Comparison of ENCODE assay signal across 28 cellular contexts in the genomic region with DNA sequence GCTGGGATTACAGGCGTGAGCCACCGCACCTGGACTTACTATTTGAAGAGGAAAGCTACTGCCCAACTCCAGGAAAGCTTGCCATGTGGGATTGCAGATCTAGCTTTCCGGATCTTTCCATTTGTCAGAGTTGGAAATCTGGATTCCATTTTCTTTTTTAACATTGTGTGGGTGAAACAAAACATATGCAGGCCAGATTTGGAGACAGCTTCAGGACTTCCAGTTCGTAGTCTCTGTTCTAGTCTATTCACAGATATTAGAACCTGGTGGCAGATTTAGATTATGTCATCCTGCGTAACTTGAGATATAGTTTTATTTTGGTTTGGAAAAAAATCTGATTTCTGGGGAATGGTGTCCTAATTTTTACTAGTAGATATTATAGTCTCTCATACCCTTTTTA.
DNase-seq lines count a peak whose midpoint lies in the region; ATAC-seq, FAIRE-seq and TF ChIP-seq lines count a peak whose summit lies in the region.
"Had no signal": no experiment of that assay in that cellular context is flagged by ENCODE, and none has a peak within 500 bp of the region (broad histone marks: within the 10 kb centered on the region; RNA-seq: fewer than 3 reads in every experiment).

No MANE protein-coding gene starts in this region.

- no TSS peak for BruUV-seq in Calu3 (replicated peaks; lab: Mats Ljungman, UMichigan)

- DNase-seq in AG09309 (ENCODE audit: low read depth) (peak; percentile 1), D721Med (ENCODE audit: insufficient read length, low spot score) (no peak), dorsolateral prefrontal cortex (no peak), middle frontal gyrus (ENCODE audit: extremely low spot score, low spot score) (peak; percentile 49), Calu3 (no peak)
- no peak for DNase-seq in activated naive CD4-positive, alpha-beta T cell treated with anti-CD3 and anti-CD28 coated beads, Interleukin-2, amount 50 U/mL, for 72 hours (ENCODE audit: low spot score in 2 of 2)
- DNase-seq: 8988T; ACHN; AML-193; Caco-2; CD8-positive, alpha-beta T cell; DMS79 treated with DMSO at 0.1 percent for 48 hours; GF-D8; H9; HFFc6; KBM-7; NCI-H1105 treated with DMSO at 0.1 percent for 48 hours; NCI-H2029; NCI-H446 treated with DMSO at 0.1 percent for 48 hours; NCI-H526; NCI-H82; PC-9; SJCRH30 had no signal

- H3K27me3 ChIP-seq in dorsolateral prefrontal cortex = no peaks in the 10 kb centered on the region
- H3K27me3 ChIP-seq: SJCRH30 had no signal

- no peaks in the 10 kb centered on the region for H3K4me1 Mint-ChIP-seq in Calu3 (ENCODE audit: low read depth, unreplicated experiment)
- H3K4me1 Mint-ChIP-seq in stimulated activated memory B cell treated with anti-CD40 and anti-IgM and Interleukin-4, amounts not matched to agents 10 μg/mL and 1 μg/mL and 100 μg/mL, for 72 hours = no peaks in the 10 kb centered on the region
- H3K4me1 Mint-ChIP-seq: GM23338 had no signal

- CTCF ChIA-PET in Calu3 (lab: Charles Lee) = no interaction called here

- H3K9me3 Mint-ChIP-seq in activated naive CD4-positive, alpha-beta T cell treated with anti-CD3 and anti-CD28 coated beads, Interleukin-2, amount 50 U/mL, for 72 hours = no peaks in the 10 kb centered on the region
- H3K9me3 Mint-ChIP-seq in Calu3 (ENCODE audit: low read depth, unreplicated experiment) = peaks cover 2% of the 10 kb centered on the region
- no peaks in the 10 kb centered on the region for H3K9me3 Mint-ChIP-seq in stimulated activated memory B cell treated with anti-CD40 and anti-IgM and Interleukin-4, amounts not matched to agents 10 μg/mL and 1 μg/mL and 100 μg/mL, for 72 hours
- H3K9me3 Mint-ChIP-seq: CD8-positive, alpha-beta T cell; GM23338; HFFc6 had no signal

- no peaks in the 10 kb centered on the region for H3K27me3 Mint-ChIP-seq in Calu3 (ENCODE audit: unreplicated experiment)
- no peaks in the 10 kb centered on the region for H3K27me3 Mint-ChIP-seq in stimulated activated memory B cell treated with anti-CD40 and anti-IgM and Interleukin-4, amounts not matched to agents 10 μg/mL and 1 μg/mL and 100 μg/mL, for 72 hours

- FAIRE-seq in D721Med (lab: Jason Lieb, UNC) = peak; percentile 88

- H3K27ac ChIP-seq in dorsolateral prefrontal cortex = peak overlapping the region in 42 of 59 donors; percentile 16 to 85 (median 62)
- H3K27ac ChIP-seq: C4-2B, PC-9, SJCRH30 had no signal

- TF ChIP-seq CTCF in AG09309 (IDR thresholded peaks at IDR 0.05; ENCODE audit: control insufficient read depth, insufficient read depth, low read depth, low read length, missing control alignments) = no peak
- TF ChIP-seq CTCF in D721Med (IDR thresholded peaks at IDR 0.05; ENCODE audit: insufficient read depth, missing control alignments) = no peak
- no peak for TF ChIP-seq CTCF in dorsolateral prefrontal cortex (IDR thresholded peaks at IDR 0.05 in 54 of 56, conservative IDR thresholded peaks at IDR 0.05 in 2 of 56; ENCODE audit: low read depth in 1 of 56, partially characterized antibody in 56 of 56)
- TF ChIP-seq CTCF in Calu3 (IDR thresholded peaks at IDR 0.05; ENCODE audit: unreplicated experiment) = no peak

- H3K4me3 ChIP-seq in AG09309 (ENCODE audit: control insufficient read depth, low read depth, low read length) = no peak overlapping the region
- no peak overlapping the region for H3K4me3 ChIP-seq in dorsolateral prefrontal cortex
- H3K4me3 ChIP-seq: GM23338, PC-9, SJCRH30 had no signal

- no peak overlapping the region for H3K4me3 Mint-ChIP-seq in Calu3 (ENCODE audit: low read depth, unreplicated experiment)
- no peak overlapping the region for H3K4me3 Mint-ChIP-seq in stimulated activated memory B cell treated with anti-CD40 and anti-IgM and Interleukin-4, amounts not matched to agents 10 μg/mL and 1 μg/mL and 100 μg/mL, for 72 hours
- H3K4me3 Mint-ChIP-seq: CD8-positive, alpha-beta T cell; GM23338; H9; HFFc6 had no signal

- no peak for ATAC-seq in activated naive CD4-positive, alpha-beta T cell treated with anti-CD3 and anti-CD28 coated beads, Interleukin-2, amount 50 U/mL, for 72 hours
- ATAC-seq in stimulated activated memory B cell treated with anti-CD40 and anti-IgM and Interleukin-4, amounts not matched to agents 10 μg/mL and 1 μg/mL and 100 μg/mL, for 72 hours = no peak
- ATAC-seq: CD8-positive, alpha-beta T cell; GM23338; Right ventricle myocardium inferior; SK-N-SH treated with all-trans-retinoic acid at 6 μM for 48 hours had no signal

- no peak overlapping the region for H3K27ac Mint-ChIP-seq in activated naive CD4-positive, alpha-beta T cell treated with anti-CD3 and anti-CD28 coated beads, Interleukin-2, amount 50 U/mL, for 72 hours
- H3K27ac Mint-ChIP-seq in Calu3 (ENCODE audit: unreplicated experiment) = no peak overlapping the region
- no peak overlapping the region for H3K27ac Mint-ChIP-seq in stimulated activated memory B cell treated with anti-CD40 and anti-IgM and Interleukin-4, amounts not matched to agents 10 μg/mL and 1 μg/mL and 100 μg/mL, for 72 hours
- H3K27ac Mint-ChIP-seq: CD8-positive, alpha-beta T cell; GM23338; H9; HFFc6 had no signal

- peaks cover 6 to 12% of the 10 kb centered on the region in 2 donors for H3K36me3 Mint-ChIP-seq in activated naive CD4-positive, alpha-beta T cell treated with anti-CD3 and anti-CD28 coated beads, Interleukin-2, amount 50 U/mL, for 72 hours
- no peaks in the 10 kb centered on the region for H3K36me3 Mint-ChIP-seq in Calu3 (ENCODE audit: insufficient read depth, unreplicated experiment)
- peaks cover 71% of the 10 kb centered on the region for H3K36me3 Mint-ChIP-seq in stimulated activated memory B cell treated with anti-CD40 and anti-IgM and Interleukin-4, amounts not matched to agents 10 μg/mL and 1 μg/mL and 100 μg/mL, for 72 hours

- intact Hi-C loops in dorsolateral prefrontal cortex (cut with DNase I) = no loop called here
- intact Hi-C loops in Calu3 (cut with micrococcal nuclease; ENCODE audit: unreplicated experiment) = no loop called here

Comparison
In these comparisons a context has a peak if more than half of its experiments do, and no peak if none do; other contexts are left out.
1. DNase-seq: peak in AG09309 (single experiment) and middle frontal gyrus (single experiment); none in D721Med (single experiment), dorsolateral prefrontal cortex (0 of 10), activated naive CD4-positive, alpha-beta T cell treated with anti-CD3 and anti-CD28 coated beads, Interleukin-2, amount 50 U/mL, for 72 hours (0 of 2) and Calu3 (single experiment).